Comparison of ENCODE assay signal across 1 cellular context in genomic region chr10:101694056-101694673, GRCh38.
TF ChIP-seq lines count a peak whose summit lies in the region.

No MANE protein-coding gene starts in this region.

TF ChIP-seq in K562, 482 proteins besides CTCF, POLR2A, EP300 and RAD21 (continued from another document and continues in another):
- no peak for TF ChIP-seq TCFL5 (CRISPR knock-in tag; conservative IDR thresholded peaks at IDR 0.05)
- TF ChIP-seq PHF8 (IDR thresholded peaks at IDR 0.05; ENCODE audit: borderline replicate concordance, low read length): peak; percentile 61; the same call in 1 of the 2 replicates
- TF ChIP-seq CBX3 (IDR thresholded peaks at IDR 0.05; ENCODE audit: borderline replicate concordance in 1 of 2, low read length in 2 of 2): no peak
- no peak for TF ChIP-seq ZBTB8A (IDR thresholded peaks at IDR 0.05; ENCODE audit: partially characterized antibody)
- TF ChIP-seq ELK3 (CRISPR knock-in tag; IDR thresholded peaks at IDR 0.05): no peak
- TF ChIP-seq KLF1 (tag; IDR thresholded peaks at IDR 0.05): no peak
- no peak for TF ChIP-seq SLC30A9 (CRISPR knock-in tag; IDR thresholded peaks at IDR 0.05)
- no peak for TF ChIP-seq RREB1 (CRISPR knock-in tag; IDR thresholded peaks at IDR 0.05)
- no peak for TF ChIP-seq THRAP3 (IDR thresholded peaks at IDR 0.05; ENCODE audit: borderline replicate concordance)
- no peak for TF ChIP-seq STAT6 (CRISPR knock-in tag; IDR thresholded peaks at IDR 0.05)
- no peak for TF ChIP-seq RHOXF2B (CRISPR knock-in tag; conservative IDR thresholded peaks at IDR 0.05)
- TF ChIP-seq FOXA1 (IDR thresholded peaks at IDR 0.05; ENCODE audit: borderline replicate concordance): no peak
- TF ChIP-seq ZNF551 (CRISPR knock-in tag; IDR thresholded peaks at IDR 0.05): no peak
- TF ChIP-seq MAZ (CRISPR knock-in tag; conservative IDR thresholded peaks at IDR 0.05 in 1 of 2, IDR thresholded peaks at IDR 0.05 in 1 of 2): peak; percentile 22 to 69; a peak in 2 of 4 replicates
- no peak for TF ChIP-seq ZNF764 (CRISPR knock-in tag; IDR thresholded peaks at IDR 0.05; ENCODE audit: low read depth)
- no peak for TF ChIP-seq HDGF (IDR thresholded peaks at IDR 0.05)
- TF ChIP-seq THRA (IDR thresholded peaks at IDR 0.05): no peak
- TF ChIP-seq NCOA6 (IDR thresholded peaks at IDR 0.05): no peak
- TF ChIP-seq RFX1 (IDR thresholded peaks at IDR 0.05): no peak
- peak; percentile 48; the same call in 1 of the 2 replicates for TF ChIP-seq ZNF395 (CRISPR knock-in tag; IDR thresholded peaks at IDR 0.05)
- TF ChIP-seq ZNF785 (CRISPR knock-in tag; IDR thresholded peaks at IDR 0.05): no peak
- no peak for TF ChIP-seq CBFA2T2 (conservative IDR thresholded peaks at IDR 0.05)
- peak; percentile 59; the same call in 1 of the 2 replicates for TF ChIP-seq GATAD2B (IDR thresholded peaks at IDR 0.05; ENCODE audit: borderline replicate concordance)
- no peak for TF ChIP-seq MAFF (IDR thresholded peaks at IDR 0.05; ENCODE audit: low read length)
- no peak for TF ChIP-seq XRCC3 (IDR thresholded peaks at IDR 0.05)
- TF ChIP-seq ETV6 (IDR thresholded peaks at IDR 0.05; ENCODE audit: borderline replicate concordance in 1 of 2, low read depth in 2 of 2, low read length in 1 of 2): no peak
- TF ChIP-seq ETV6 (CRISPR knock-in tag; IDR thresholded peaks at IDR 0.05; ENCODE audit: borderline replicate concordance): no peak
- 0 out of 2 replicates have a peak, but pooled peaks have one; percentile 37 for TF ChIP-seq ZNF740 (CRISPR knock-in tag; IDR thresholded peaks at IDR 0.05)
- no peak for TF ChIP-seq ZNF740 (tag; IDR thresholded peaks at IDR 0.05)
- TF ChIP-seq ZNF146 (CRISPR knock-in tag; IDR thresholded peaks at IDR 0.05; ENCODE audit: unreplicated experiment): no peak
- no peak for TF ChIP-seq PATZ1 (CRISPR knock-in tag; IDR thresholded peaks at IDR 0.05; ENCODE audit: borderline replicate concordance)
- TF ChIP-seq ZNF444 (CRISPR knock-in tag; IDR thresholded peaks at IDR 0.05): no peak
- TF ChIP-seq AFF4 (CRISPR knock-in tag; IDR thresholded peaks at IDR 0.05): no peak
- TF ChIP-seq TBL1XR1 (IDR thresholded peaks at IDR 0.05; ENCODE audit: low read length in 2 of 2): no peak
- no peak for TF ChIP-seq ZNF766 (CRISPR knock-in tag; conservative IDR thresholded peaks at IDR 0.05)
- TF ChIP-seq TSC22D4 (tag; IDR thresholded peaks at IDR 0.05): no peak
- no peak for TF ChIP-seq MIER1 (IDR thresholded peaks at IDR 0.05; ENCODE audit: low read depth)
- no peak for TF ChIP-seq CSDE1 (IDR thresholded peaks at IDR 0.05)
- TF ChIP-seq CCNT2 (IDR thresholded peaks at IDR 0.05; ENCODE audit: borderline replicate concordance, extremely low read depth, insufficient read length, low read depth, low read length): peak; percentile 62
- no peak for TF ChIP-seq ELF2 (CRISPR knock-in tag; IDR thresholded peaks at IDR 0.05)
- no peak for TF ChIP-seq HDAC2 (IDR thresholded peaks at IDR 0.05)
- TF ChIP-seq MAX (CRISPR knock-in tag; IDR thresholded peaks at IDR 0.05): peak; percentile 27; the same call in 1 of the 2 replicates
- TF ChIP-seq ZSCAN29 (IDR thresholded peaks at IDR 0.05): no peak
- TF ChIP-seq CHD1 (IDR thresholded peaks at IDR 0.05; ENCODE audit: low read length): peak; percentile 92
- no peak for TF ChIP-seq ATF4 (CRISPR knock-in tag; IDR thresholded peaks at IDR 0.05)
- peak; percentile 58 for TF ChIP-seq L3MBTL2 (IDR thresholded peaks at IDR 0.05)
- no peak for TF ChIP-seq ZNF75A (CRISPR knock-in tag; IDR thresholded peaks at IDR 0.05)
